9 cellular contexts compared by ENCODE assay signal in genomic region chr9:8713149-8713856, GRCh38.
"Had no signal": no experiment of that assay in that cellular context is flagged by ENCODE, and none has a peak within 500 bp of the region (broad histone marks: within the 10 kb centered on the region; RNA-seq: fewer than 3 reads in every experiment).

No MANE protein-coding gene starts in this region.

- ATAC-seq: GM23338, HCT116 had no signal

- H3K4me2 ChIP-seq: GM23338 had no signal

- DNase-seq: GM23248, GOT3, H7, H9, HCEC 1CT, HFFc6 had no signal

- H3K27ac ChIP-seq: GM23248 had no signal

- H3K36me3 ChIP-seq: HAP-1 had no signal

- H3K4me3 ChIP-seq: GM23248, GM23338, HAP-1 had no signal

- H3K9ac ChIP-seq: GM23248 had no signal

- H3K9me3 ChIP-seq: HAP-1 had no signal

- H2AFZ ChIP-seq: GM23248, GM23338 had no signal
